ENCODE assay signal across 29 cellular contexts in the genomic region with DNA sequence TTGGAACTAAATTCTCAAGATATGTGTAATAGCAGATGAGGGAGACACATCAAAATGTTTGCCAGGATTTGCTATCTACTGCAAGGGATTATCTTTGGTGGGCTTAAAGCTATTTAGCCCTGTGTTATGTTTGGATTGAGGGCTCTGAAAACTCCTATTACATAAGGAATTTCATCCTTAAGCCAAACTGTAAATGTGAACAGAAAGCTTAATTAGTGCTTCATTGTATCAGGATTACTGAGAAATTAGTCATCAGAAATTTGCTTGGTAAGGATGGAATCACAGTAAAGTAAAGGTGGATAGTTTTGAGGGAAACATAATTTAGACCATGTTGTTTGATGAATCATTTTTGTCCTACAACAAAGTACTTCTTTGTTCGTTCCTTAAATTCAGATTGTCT. TPM values are rescaled to one million over a fixed set of nuclear protein-coding genes. Genes with fewer than 3 reads are reported as not detected.
A peak's percentile ranks its signal among the peaks of the same experiment; 100 is the strongest.
DNase-seq lines count a peak whose midpoint lies in the region; TF ChIP-seq lines count a peak whose summit lies in the region.
"Had no signal": no experiment of that assay in that cellular context is flagged by ENCODE, and none has a peak within 500 bp of the region (broad histone marks: within the 10 kb centered on the region; RNA-seq: fewer than 3 reads in every experiment).

No MANE protein-coding gene starts in this region.

- 0 out of 2 replicates have a peak overlapping the region, but pooled peaks have one; percentile 20 for H3K4me3 ChIP-seq in SK-N-MC
- H3K4me3 ChIP-seq in fibroblast of the aortic adventitia (ENCODE audit: low read depth, low read length): no peak overlapping the region
- H3K4me3 ChIP-seq: BLaER1, GM12878, HAP-1, skin epidermis, upper lobe of left lung had no signal

- H3K27ac Mint-ChIP-seq in activated CD4-positive, alpha-beta T cell treated with anti-CD3 and anti-CD28 coated beads, Interleukin-2, amount 10 ng/mL, durations not matched to agents 7 days and 5 days: no peak overlapping the region
- H3K27ac Mint-ChIP-seq: dendritic cell treated with granulocyte-macrophage colony-stimulating factor and Interleukin-4, amounts not matched to agents 40 ng/mL and 50 ng/mL, for 4 days; T-cell had no signal

- no peaks in the 10 kb centered on the region for H3K9me3 ChIP-seq in SK-N-MC (ENCODE audit: low read depth, low read length)
- H3K9me3 ChIP-seq: BLaER1, HAP-1, upper lobe of left lung had no signal

- H3K9ac ChIP-seq in SK-N-MC (ENCODE audit: insufficient read length): no peak overlapping the region
- H3K9ac ChIP-seq: BLaER1 had no signal

- H3K4me3 Mint-ChIP-seq in activated CD4-positive, alpha-beta T cell treated with anti-CD3 and anti-CD28 coated beads, Interleukin-2, amount 10 ng/mL, durations not matched to agents 7 days and 5 days: no peak overlapping the region
- H3K4me3 Mint-ChIP-seq: dendritic cell treated with granulocyte-macrophage colony-stimulating factor and Interleukin-4, amounts not matched to agents 40 ng/mL and 50 ng/mL, for 4 days; T-cell had no signal

- peak overlapping the region; percentile 65; the same call in 1 of the 2 replicates for H3K27ac ChIP-seq in SK-N-MC
- H3K27ac ChIP-seq: BLaER1, skin epidermis, upper lobe of left lung had no signal

- CTCF ChIA-PET in activated CD4-positive, alpha-beta T cell treated with anti-CD3 and anti-CD28 coated beads, Interleukin-2, amount 10 ng/mL, durations not matched to agents 7 days and 5 days (lab: Charles Lee): interaction anchor here (0.7 kb wide), 1 partner anchor 117 kb away, joined by 3 read pairs; no protein-coding TSS in a partner anchor

- H3K36me3 Mint-ChIP-seq in activated CD4-positive, alpha-beta T cell treated with anti-CD3 and anti-CD28 coated beads, Interleukin-2, amount 10 ng/mL, durations not matched to agents 7 days and 5 days (ENCODE audit: low read depth): no peaks in the 10 kb centered on the region
- H3K36me3 Mint-ChIP-seq: T-cell had no signal

- no peaks in the 10 kb centered on the region for H3K36me3 ChIP-seq in SK-N-MC (ENCODE audit: insufficient read depth, low read length)
- H3K36me3 ChIP-seq: BLaER1, HAP-1, upper lobe of left lung had no signal

- TF ChIP-seq CTCF in fibroblast of the aortic adventitia (IDR thresholded peaks at IDR 0.05; ENCODE audit: insufficient read depth, low read length): no peak

- H3K27me3 Mint-ChIP-seq in activated CD4-positive, alpha-beta T cell treated with anti-CD3 and anti-CD28 coated beads, Interleukin-2, amount 10 ng/mL, durations not matched to agents 7 days and 5 days: peaks cover 2% of the 10 kb centered on the region

- DNase-seq in A172 (ENCODE audit: low spot score): peak; percentile 75
- DNase-seq in H4 (ENCODE audit: low spot score): peak; percentile 20
- DNase-seq in SK-N-MC (ENCODE audit: low read depth, low spot score): no peak
- DNase-seq in fibroblast of the aortic adventitia (ENCODE audit: low read depth): peak; percentile 39
- no peak for DNase-seq in activated CD4-positive, alpha-beta T cell treated with anti-CD3 and anti-CD28 coated beads, Interleukin-2, amount 10 ng/mL, durations not matched to agents 7 days and 5 days
- DNase-seq in activated T-cell treated with anti-CD3 and anti-CD28 coated beads for 4 hours: no peak
- DNase-seq in mesenteric fat pad (ENCODE audit: low spot score): no peak
- DNase-seq in NCI-H128 (lab: John Stamatoyannopoulos, UW; ENCODE audit: unreplicated experiment): no peak
- DNase-seq: activated gamma-delta T cell treated with Interleukin-2 at 50 U/mL for 16 hours; activated T-cell treated with anti-CD3 and anti-CD28 coated beads, Interleukin-2, amount 50 U/mL, for 1 hour; COR-L47; DND-41; mesendoderm; NCI-H1092; NCI-H2029; NCI-H2227 treated with DMSO at 0.1 percent for 48 hours; NCI-H774; nucleus accumbens; SHP77; stimulated activated CD4-positive, alpha-beta T cell treated with anti-CD3 and anti-CD28 coated beads, Interleukin-2, amount 100 ng/mL, for 24 hours; substantia nigra; T-cell; upper lobe of left lung had no signal

- H3K4me1 Mint-ChIP-seq in activated CD4-positive, alpha-beta T cell treated with anti-CD3 and anti-CD28 coated beads, Interleukin-2, amount 10 ng/mL, durations not matched to agents 7 days and 5 days: no peaks in the 10 kb centered on the region
- H3K4me1 Mint-ChIP-seq: T-cell had no signal

- H3K9me3 Mint-ChIP-seq in activated CD4-positive, alpha-beta T cell treated with anti-CD3 and anti-CD28 coated beads, Interleukin-2, amount 10 ng/mL, durations not matched to agents 7 days and 5 days: no peaks in the 10 kb centered on the region
- H3K9me3 Mint-ChIP-seq: dendritic cell treated with granulocyte-macrophage colony-stimulating factor and Interleukin-4, amounts not matched to agents 40 ng/mL and 50 ng/mL, for 4 days; T-cell had no signal

- POLR2A ChIA-PET in activated CD4-positive, alpha-beta T cell treated with anti-CD3 and anti-CD28 coated beads, Interleukin-2, amount 10 ng/mL, durations not matched to agents 7 days and 5 days (lab: Charles Lee): no interaction called here

RNA-seq across cellular contexts. Expression of gene ANKRD7, which starts 8.3 kb away (rescaled TPM):
- total RNA-seq in A172 (2014; rRNA removed; shearing (Covaris generic)): 3.2 and 3.8 TPM in 2 replicates
- total RNA-seq in H4 (2014; rRNA removed; shearing (Covaris generic)): 1.4 and 2.0 TPM in 2 replicates
- total RNA-seq in fibroblast of the aortic adventitia (ENCODE audit: low replicate concordance) (1.4 and 3.9 TPM in 2 replicates), mesenteric fat pad (not detected)
- not detected for total RNA-seq in activated CD4-positive, alpha-beta T cell treated with anti-CD3 and anti-CD28 coated beads, Interleukin-2, amount 10 ng/mL, durations not matched to agents 7 days and 5 days
- total RNA-seq: HepG2, upper lobe of left lung had no signal

RNA-seq across cellular contexts. Expression of gene LSM8, which starts 48.9 kb away (rescaled TPM):
- total RNA-seq in A172 (2014; rRNA removed; shearing (Covaris generic)): 103 TPM in 2 replicates
- 81.7 and 111 TPM in 2 replicates for total RNA-seq in H4 (2014; rRNA removed; shearing (Covaris generic))
- total RNA-seq in fibroblast of the aortic adventitia (ENCODE audit: low replicate concordance) (49.3 and 69.5 TPM in 2 replicates), mesenteric fat pad (25.8 TPM)
- total RNA-seq in activated CD4-positive, alpha-beta T cell treated with anti-CD3 and anti-CD28 coated beads, Interleukin-2, amount 10 ng/mL, durations not matched to agents 7 days and 5 days: 10 to 100 TPM; 47.2 to 51.6 TPM

Comparison
In these comparisons a context has a peak if more than half of its experiments do, and no peak if none do; other contexts are left out.
1. DNase-seq: peak in A172 (single experiment), H4 (single experiment) and fibroblast of the aortic adventitia (single experiment); none in SK-N-MC (single experiment), activated CD4-positive, alpha-beta T cell treated with anti-CD3 and anti-CD28 coated beads, Interleukin-2, amount 10 ng/mL, durations not matched to agents 7 days and 5 days (single experiment), activated T-cell treated with anti-CD3 and anti-CD28 coated beads for 4 hours (single experiment), mesenteric fat pad (single experiment) and NCI-H128 (single experiment).